31 cellular contexts compared by ENCODE assay signal in the genomic region with DNA sequence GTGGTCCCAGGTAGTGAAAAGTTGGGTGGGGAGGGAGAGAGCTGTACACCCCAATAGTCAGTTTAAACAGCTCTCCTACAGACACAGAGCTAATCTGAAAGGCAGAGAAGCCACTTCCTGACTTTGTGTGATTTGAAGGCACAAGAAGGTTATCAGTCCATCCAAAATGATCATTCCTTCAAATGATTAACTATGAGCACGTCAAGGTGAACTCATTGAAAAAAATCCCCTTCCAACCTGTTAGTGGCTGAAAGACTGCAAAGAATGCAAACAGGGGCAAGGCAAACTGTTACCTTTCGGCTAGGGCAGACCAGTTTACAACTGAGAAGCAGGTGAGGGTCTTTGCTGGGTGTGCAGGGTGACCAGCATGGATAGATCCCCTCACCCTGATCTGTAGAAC. TPM values are rescaled to one million over a fixed set of nuclear protein-coding genes. Genes with fewer than 3 reads are reported as not detected.
"Had no signal": no experiment of that assay in that cellular context is flagged by ENCODE, and none has a peak within 500 bp of the region (broad histone marks: within the 10 kb centered on the region; RNA-seq: fewer than 3 reads in every experiment).

No MANE protein-coding gene starts in this region.

- H3K27me3 ChIP-seq: adrenal gland had no signal

- H3K27ac ChIP-seq: adrenal gland, VCaP had no signal

- DNase-seq: activated B cell treated with CpG ODN at 0.5 μM for 24 hours; activated CD4-positive, alpha-beta memory T cell treated with anti-CD3 and anti-CD28 coated beads, Interleukin-2, amount 10 ng/mL, durations not matched to agents 7 days and 5 days; activated CD4-positive, alpha-beta T cell treated with anti-CD3 and anti-CD28 coated beads for 4 hours; activated CD4-positive, alpha-beta T cell treated with anti-CD3 and anti-CD28 coated beads, Interleukin-2, amount 10 ng/mL, durations not matched to agents 24 days and 14 days; activated CD4-positive, alpha-beta T cell treated with anti-CD3 and anti-CD28 coated beads, Interleukin-2, amount 50 U/mL, for 1 hour; activated CD4-positive, alpha-beta T cell treated with anti-CD3 and anti-CD28 coated beads, Interleukin-2, amount 50 U/mL, for 48 hours; activated CD4-positive, CD25-positive, alpha-beta regulatory T cell treated with anti-CD3 and anti-CD28 coated beads, Interleukin-2, amount 50 U/mL, for 72 hours; activated CD8-positive, alpha-beta memory T cell treated with anti-CD3 and anti-CD28 coated beads for 24 hours; activated CD8-positive, alpha-beta memory T cell treated with anti-CD3 and anti-CD28 coated beads, Interleukin-2, amount 10 ng/mL, durations not matched to agents 7 days and 5 days; activated CD8-positive, alpha-beta memory T cell treated with anti-CD3 and anti-CD28 coated beads, Interleukin-2, amount 50 U/mL, for 48 hours; activated CD8-positive, alpha-beta T cell treated with anti-CD3 and anti-CD28 coated beads, Interleukin-2, amount 10 ng/mL, durations not matched to agents 7 days and 5 days; activated effector memory CD4-positive, alpha-beta T cell treated with Interleukin-2 at 50 U/mL for 16 hours; activated gamma-delta T cell; activated naive CD4-positive, alpha-beta T cell treated with anti-CD3 and anti-CD28 coated beads, Interleukin-2, amount 50 U/mL, for 16 hours; activated naive CD4-positive, alpha-beta T cell treated with Interleukin-2 at 50 U/mL for 16 hours; activated naive CD8-positive, alpha-beta T cell treated with anti-CD3 and anti-CD28 coated beads for 36 hours; activated T-cell treated with anti-CD3 and anti-CD28 coated beads, Interleukin-2, amount 50 U/mL, for 24 hours; activated T-cell treated with anti-CD3 and anti-CD28 coated beads, Interleukin-2, amount 50 U/mL, for 48 hours; adrenal gland; amniotic stem cell; aorta; central memory CD4-positive, alpha-beta T cell; SW 1271; T-helper 1 cell; T-helper 2 cell; T-helper 9 cell had no signal

- H3K36me3 ChIP-seq: adrenal gland had no signal

- H3K4me3 ChIP-seq: adrenal gland had no signal

- FAIRE-seq: astrocyte, TTC549 had no signal

- ATAC-seq: activated CD8-positive, alpha-beta memory T cell treated with anti-CD3 and anti-CD28 coated beads, Interleukin-2, amount 10 ng/mL, durations not matched to agents 7 days and 5 days; activated CD8-positive, alpha-beta T cell treated with anti-CD3 and anti-CD28 coated beads, Interleukin-2, amount 10 ng/mL, durations not matched to agents 7 days and 5 days; activated naive CD4-positive, alpha-beta T cell treated with anti-CD3 and anti-CD28 coated beads, Interleukin-2, amount 50 U/mL, for 72 hours had no signal

- H3K9me3 ChIP-seq: adrenal gland had no signal

- H3K4me1 ChIP-seq: adrenal gland had no signal

RNA-seq across cellular contexts. Expression of a gene that starts 22.8 kb away (rescaled TPM):
- total RNA-seq: activated CD4-positive, alpha-beta memory T cell treated with anti-CD3 and anti-CD28 coated beads, Interleukin-2, amount 10 ng/mL, durations not matched to agents 7 days and 5 days; activated CD4-positive, alpha-beta T cell treated with anti-CD3 and anti-CD28 coated beads, Interleukin-2, amount 10 ng/mL, durations not matched to agents 24 days and 14 days; activated CD8-positive, alpha-beta memory T cell treated with anti-CD3 and anti-CD28 coated beads, Interleukin-2, amount 10 ng/mL, durations not matched to agents 7 days and 5 days; activated CD8-positive, alpha-beta T cell treated with anti-CD3 and anti-CD28 coated beads, Interleukin-2, amount 10 ng/mL, durations not matched to agents 7 days and 5 days; activated naive CD4-positive, alpha-beta T cell treated with anti-CD3 and anti-CD28 coated beads, Interleukin-2, amount 50 U/mL, for 72 hours; activated naive CD8-positive, alpha-beta T cell treated with anti-CD3 and anti-CD28 coated beads for 36 hours; activated T-helper 2 cell treated with anti-CD3 and anti-CD28 coated beads, Interferon-gamma antibody, Interleukin-2, Interleukin-4, amounts not matched to agents 10 μg/mL and 5 μg/mL and 100 μg/mL, durations not matched to agents 14 hours and 24 hours and 36 hours had no signal
